Comparison of ENCODE assay signal across 9 cellular contexts in genomic region chr19:58096884-58097283, GRCh38. TPM values are rescaled to one million over a fixed set of nuclear protein-coding genes. Genes with fewer than 3 reads are reported as not detected.
DNase-seq lines count a peak whose midpoint lies in the region; ATAC-seq and TF ChIP-seq lines count a peak whose summit lies in the region.
"Had no signal": no experiment of that assay in that cellular context is flagged by ENCODE, and none has a peak within 500 bp of the region (broad histone marks: within the 10 kb centered on the region; RNA-seq: fewer than 3 reads in every experiment).

No MANE protein-coding gene starts in this region.

- H3K4me1 Mint-ChIP-seq in activated naive CD4-positive, alpha-beta T cell treated with anti-CD3 and anti-CD28 coated beads for 36 hours (ENCODE audit: low read depth): peaks cover 14% of the 10 kb centered on the region

- peak overlapping the region; percentile 34 for H3K27ac Mint-ChIP-seq in activated naive CD4-positive, alpha-beta T cell treated with anti-CD3 and anti-CD28 coated beads for 36 hours

- no peak for ATAC-seq in HG03196 (IDR thresholded peaks at IDR 0.05; ENCODE audit: unreplicated experiment)

- peaks cover 24% of the 10 kb centered on the region for H3K36me3 Mint-ChIP-seq in activated naive CD4-positive, alpha-beta T cell treated with anti-CD3 and anti-CD28 coated beads for 36 hours (ENCODE audit: low read depth)

- no peak for DNase-seq in activated naive CD4-positive, alpha-beta T cell treated with anti-CD3 and anti-CD28 coated beads for 36 hours
- DNase-seq in activated naive CD4-positive, alpha-beta T cell treated with Interleukin-2 at 50 U/mL for 16 hours: no peak
- DNase-seq in astrocyte of the cerebellum (ENCODE audit: low read depth) (no peak), suprapubic skin (ENCODE audit: low spot score in 2 of 2) (no peak), NCI-H2196 treated with DMSO at 0.1 percent for 48 hours (lab: John Stamatoyannopoulos, UW; ENCODE audit: unreplicated experiment) (no peak)
- DNase-seq in stimulated activated CD8-positive, alpha-beta memory T cell treated with anti-CD3 and anti-CD28 coated beads, Interleukin-4, amount 100 ng/mL, for 48 hours: no peak
- DNase-seq: activated CD4-positive, alpha-beta T cell treated with anti-CD3 and anti-CD28 coated beads for 4 hours had no signal

- TF ChIP-seq POLR2A in suprapubic skin (IDR thresholded peaks at IDR 0.05): no peak

- TF ChIP-seq CTCF in astrocyte of the cerebellum (IDR thresholded peaks at IDR 0.05; ENCODE audit: low read depth, low read length, missing control alignments) (no peak), suprapubic skin (IDR thresholded peaks at IDR 0.05) (no peak)

- peaks cover 32% of the 10 kb centered on the region for H3K9me3 Mint-ChIP-seq in activated naive CD4-positive, alpha-beta T cell treated with anti-CD3 and anti-CD28 coated beads for 36 hours

- H3K36me3 ChIP-seq in mucosa of rectum (ENCODE audit: control insufficient read depth in 2 of 2, insufficient read depth in 2 of 2, low read length in 2 of 2) (peaks cover 0 to 2% of the 10 kb centered on the region in 2 donors), suprapubic skin (no peaks in the 10 kb centered on the region)

- WGBS in suprapubic skin: 81% methylated on average over 13 of the region's 13 CpGs

- H3K4me1 ChIP-seq in mucosa of rectum (ENCODE audit: control insufficient read depth in 2 of 2, insufficient read depth in 2 of 2, low read length in 2 of 2) (peaks cover 5 to 8% of the 10 kb centered on the region in 2 donors), suprapubic skin (peaks cover 15% of the 10 kb centered on the region)

- H3K27ac ChIP-seq in mucosa of rectum (ENCODE audit: low read depth in 2 of 2, low read length in 2 of 2): no peak overlapping the region
- H3K27ac ChIP-seq in suprapubic skin: no peak overlapping the region

- in situ Hi-C loops in astrocyte of the cerebellum (cut with HindIII; ENCODE audit: low sequenced_read_pairs): no loop called here

- no peaks in the 10 kb centered on the region for H3K27me3 Mint-ChIP-seq in activated naive CD4-positive, alpha-beta T cell treated with anti-CD3 and anti-CD28 coated beads for 36 hours (ENCODE audit: low read depth)

- H3K9ac ChIP-seq in mucosa of rectum (ENCODE audit: low read depth in 1 of 2, low read length in 2 of 2): no peak overlapping the region

- H3K9me3 ChIP-seq in mucosa of rectum (ENCODE audit: control insufficient read depth in 2 of 2, low read length in 2 of 2): peaks cover 0 to 3% of the 10 kb centered on the region in 2 donors
- H3K9me3 ChIP-seq in suprapubic skin: peaks cover 11% of the 10 kb centered on the region

- no peak for TF ChIP-seq EP300 in suprapubic skin (IDR thresholded peaks at IDR 0.05)

- peak overlapping the region; percentile 96 for H3K4me3 ChIP-seq in astrocyte of the cerebellum (ENCODE audit: low read depth, low read length)
- H3K4me3 ChIP-seq in mucosa of rectum (ENCODE audit: low read length in 2 of 2): peak overlapping the region; percentile 63 to 94
- peak overlapping the region; percentile 83 for H3K4me3 ChIP-seq in suprapubic skin

- peak overlapping the region; percentile 35 for H3K4me3 Mint-ChIP-seq in activated naive CD4-positive, alpha-beta T cell treated with anti-CD3 and anti-CD28 coated beads for 36 hours

- H3K27me3 ChIP-seq in mucosa of rectum (ENCODE audit: control insufficient read depth in 2 of 2, insufficient read depth in 2 of 2, low read length in 2 of 2) (no peaks in the 10 kb centered on the region), suprapubic skin (no peaks in the 10 kb centered on the region)

- CTCF ChIA-PET in activated naive CD4-positive, alpha-beta T cell treated with anti-CD3 and anti-CD28 coated beads for 36 hours (lab: Charles Lee): interaction anchor here (0.6 kb wide), 1 partner anchor 209 kb away, joined by 3 read pairs; no protein-coding TSS in a partner anchor

- intact Hi-C loops in activated naive CD4-positive, alpha-beta T cell treated with anti-CD3 and anti-CD28 coated beads for 36 hours (cut with micrococcal nuclease): no loop called here

RNA-seq across cellular contexts. Expression of gene ZSCAN18, which starts 1.1 kb away (rescaled TPM):
- 10 to 100 TPM; 25.7 to 26.1 TPM for total RNA-seq in activated naive CD4-positive, alpha-beta T cell treated with anti-CD3 and anti-CD28 coated beads for 36 hours
- 10 to 100 TPM; 33.0 to 52.8 (median 48.9) TPM for total RNA-seq in suprapubic skin

RNA-seq across cellular contexts. Expression of gene ZNF135, which starts 37.8 kb away (rescaled TPM):
- under 1 TPM; 0.54 to 0.62 TPM for total RNA-seq in activated naive CD4-positive, alpha-beta T cell treated with anti-CD3 and anti-CD28 coated beads for 36 hours
- total RNA-seq in suprapubic skin: 10 to 100 TPM in 2 of 4 donors, 1 to 10 TPM in 2; 4.6 to 12.4 (median 7.7) TPM

RNA-seq across cellular contexts. Expression of gene ZNF329, which starts 53.7 kb away (rescaled TPM):
- 1 to 10 TPM; 4.3 to 4.8 TPM for total RNA-seq in activated naive CD4-positive, alpha-beta T cell treated with anti-CD3 and anti-CD28 coated beads for 36 hours
- total RNA-seq in suprapubic skin: 10 to 100 TPM in 1 of 4 donors, 1 to 10 TPM in 3; 6.5 to 11.6 (median 9.9) TPM
